ENCODE assay signal across 18 cellular contexts in the genomic region with DNA sequence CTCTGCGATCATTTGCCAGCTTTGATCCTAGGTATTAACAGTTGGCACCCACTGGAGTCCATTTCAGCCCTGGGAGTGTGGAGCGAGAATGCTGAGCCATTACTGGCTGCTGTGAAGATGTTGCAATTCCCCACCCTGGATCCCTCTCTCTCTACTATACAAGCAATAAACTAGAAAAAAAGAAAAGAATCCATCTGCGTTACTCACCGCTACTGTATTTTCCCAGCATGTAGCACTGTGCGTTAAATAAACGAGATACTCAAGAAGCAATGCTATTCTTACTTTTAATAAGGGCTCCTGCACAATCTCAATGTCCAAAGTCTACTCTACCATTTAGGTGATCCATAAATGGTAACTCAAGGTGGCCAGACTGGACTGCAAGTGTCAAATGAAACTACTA.
"Had no signal": no experiment of that assay in that cellular context is flagged by ENCODE, and none has a peak within 500 bp of the region (broad histone marks: within the 10 kb centered on the region; RNA-seq: fewer than 3 reads in every experiment).

No MANE protein-coding gene starts in this region.

- H3K27ac ChIP-seq: colonic mucosa, esophagus squamous epithelium, ovary, transverse colon had no signal

- DNase-seq: activated CD4-positive, CD25-positive, alpha-beta regulatory T cell treated with anti-CD3 and anti-CD28 coated beads, Interleukin-2, amount 50 U/mL, for 72 hours; activated naive CD4-positive, alpha-beta T cell treated with anti-CD3 and anti-CD28 coated beads, Interleukin-2, amount 50 U/mL, for 16 hours; amniotic stem cell; caudate nucleus; colonic mucosa; esophagus squamous epithelium; foreskin melanocyte; left cardiac atrium; naive thymus-derived CD4-positive, alpha-beta T cell; ovary; stimulated activated CD4-positive, alpha-beta T cell treated with anti-CD3 and anti-CD28 coated beads, Interleukin-2, amount 100 ng/mL, for 48 hours; stimulated activated naive CD4-positive, alpha-beta T cell; substantia nigra; T-helper 1 cell; T1000; transverse colon had no signal

- H3K4me3 ChIP-seq: colonic mucosa, esophagus squamous epithelium, ovary, transverse colon had no signal

- ATAC-seq: left cardiac atrium; naive thymus-derived CD4-positive, alpha-beta T cell; SK-N-SH treated with all-trans-retinoic acid at 6 μM for 48 hours had no signal

- H3K27me3 Mint-ChIP-seq: naive thymus-derived CD4-positive, alpha-beta T cell had no signal

- H3K4me1 ChIP-seq: colonic mucosa, esophagus squamous epithelium, transverse colon had no signal

- H3K27me3 ChIP-seq: colonic mucosa, esophagus squamous epithelium, ovary, transverse colon had no signal

- H3K27ac Mint-ChIP-seq: activated T-helper 2 cell treated with anti-CD3 and anti-CD28 coated beads, Interferon-gamma antibody, Interleukin-2, Interleukin-4, amounts not matched to agents 10 μg/mL and 5 μg/mL and 100 μg/mL, durations not matched to agents 14 hours and 24 hours and 36 hours; naive thymus-derived CD4-positive, alpha-beta T cell had no signal

- H3K9me3 Mint-ChIP-seq: activated T-helper 2 cell treated with anti-CD3 and anti-CD28 coated beads, Interferon-gamma antibody, Interleukin-2, Interleukin-4, amounts not matched to agents 10 μg/mL and 5 μg/mL and 100 μg/mL, durations not matched to agents 14 hours and 24 hours and 36 hours; naive thymus-derived CD4-positive, alpha-beta T cell had no signal

- H3K36me3 ChIP-seq: ovary had no signal

- H3K9me3 ChIP-seq: colonic mucosa, esophagus squamous epithelium, ovary, transverse colon had no signal

- H3K4me3 Mint-ChIP-seq: naive thymus-derived CD4-positive, alpha-beta T cell had no signal
